In genomic region chr2:8976847-8977246, GRCh38 we compare ENCODE assay signal across 18 cellular contexts. TPM values are rescaled to one million over a fixed set of nuclear protein-coding genes. Genes with fewer than 3 reads are reported as not detected.
DNase-seq lines count a peak whose midpoint lies in the region; ATAC-seq and TF ChIP-seq lines count a peak whose summit lies in the region.
"Had no signal": no experiment of that assay in that cellular context is flagged by ENCODE, and none has a peak within 500 bp of the region (broad histone marks: within the 10 kb centered on the region; RNA-seq: fewer than 3 reads in every experiment).

No MANE protein-coding gene starts in this region.

- H3K27ac ChIP-seq in VCaP, result peak overlapping the region; percentile 53
- no peak overlapping the region for H3K27ac ChIP-seq in foreskin keratinocyte
- peak overlapping the region; percentile 37 for H3K27ac ChIP-seq in neutrophil
- H3K27ac ChIP-seq in tibial nerve, result no peak overlapping the region
- H3K27ac ChIP-seq: BLaER1 treated with 17β-estradiol and CSF1 and Interleukin-3, amounts not matched to agents 10 nM and 100 nM had no signal

- TF ChIP-seq EP300 in tibial nerve (IDR thresholded peaks at IDR 0.05), result no peak

- 64 to 83% methylated on average over 1 of the region's 1 CpG for WGBS in tibial nerve, 2 donors

- H3K9me3 ChIP-seq in neutrophil (no peaks in the 10 kb centered on the region), tibial nerve (no peaks in the 10 kb centered on the region)

- TF ChIP-seq POLR2A in tibial nerve (IDR thresholded peaks at IDR 0.05), result no peak

- H3K27me3 ChIP-seq in foreskin keratinocyte (no peaks in the 10 kb centered on the region), neutrophil (no peaks in the 10 kb centered on the region), tibial nerve (no peaks in the 10 kb centered on the region)
- H3K27me3 ChIP-seq: BLaER1 treated with 17β-estradiol and CSF1 and Interleukin-3, amounts not matched to agents 10 nM and 100 nM had no signal

- H3K4me1 ChIP-seq in foreskin keratinocyte (peaks cover 8% of the 10 kb centered on the region), neutrophil (ENCODE audit: control insufficient read depth in 1 of 2, insufficient read depth in 1 of 2, low read depth in 1 of 2, low read length in 1 of 2) (peaks cover 46 to 47% of the 10 kb centered on the region in 2 experiments), tibial nerve (peaks cover 0 to 8% (median 0%) of the 10 kb centered on the region in 4 donors)
- H3K4me1 ChIP-seq: BLaER1 treated with 17β-estradiol and CSF1 and Interleukin-3, amounts not matched to agents 10 nM and 100 nM had no signal

- no peak for DNase-seq in foreskin keratinocyte
- DNase-seq in NCI-H2081 treated with DMSO at 0.1 percent for 48 hours (lab: John Stamatoyannopoulos, UW), result no peak
- no peak for DNase-seq in GM19240 (ENCODE audit: insufficient read length, low spot score)
- DNase-seq in activated CD4-positive, alpha-beta T cell treated with anti-CD3 and anti-CD28 coated beads for 1 hour, result no peak
- DNase-seq in tibial nerve (ENCODE audit: low spot score in 2 of 2), result no peak
- DNase-seq: Calu3; CD8-positive, alpha-beta T cell; DMS53; DND-41; EL; HCEC 1CT had no signal

- H3K4me3 ChIP-seq in neutrophil (ENCODE audit: low read depth in 1 of 2, low read length in 1 of 2) (no peak overlapping the region), tibial nerve (no peak overlapping the region)
- H3K4me3 ChIP-seq: BLaER1 treated with 17β-estradiol and CSF1 and Interleukin-3, amounts not matched to agents 10 nM and 100 nM; GM23338 had no signal

- ATAC-seq in SK-N-SH treated with all-trans-retinoic acid at 6 μM for 48 hours, result peak; percentile 30; the same call in 2 of the 3 replicates
- ATAC-seq in foreskin keratinocyte, result peak; percentile 8
- ATAC-seq: CD8-positive, alpha-beta T cell; GM23338; HepG2 had no signal

- H3K36me3 ChIP-seq in neutrophil (no peaks in the 10 kb centered on the region), tibial nerve (no peaks in the 10 kb centered on the region)
- H3K36me3 ChIP-seq: BLaER1 treated with 17β-estradiol and CSF1 and Interleukin-3, amounts not matched to agents 10 nM and 100 nM had no signal

- TF ChIP-seq CTCF in VCaP (conservative IDR thresholded peaks at IDR 0.05) (no peak), foreskin keratinocyte (conservative IDR thresholded peaks at IDR 0.05) (no peak), neutrophil (IDR thresholded peaks at IDR 0.05) (no peak), tibial nerve (IDR thresholded peaks at IDR 0.05) (no peak)

TF ChIP-seq in SK-N-SH treated with all-trans-retinoic acid at 6 μM for 48 hours, 23 proteins besides CTCF, POLR2A, EP300 and RAD21:
- TF ChIP-seq CSRNP3 (CRISPR knock-in tag; IDR thresholded peaks at IDR 0.05) (no peak), OSR1 (CRISPR knock-in tag; IDR thresholded peaks at IDR 0.05) (no peak), GLIS3 (CRISPR knock-in tag; IDR thresholded peaks at IDR 0.05) (no peak), ISL1 (CRISPR knock-in tag; IDR thresholded peaks at IDR 0.05) (no peak), BACH2 (CRISPR knock-in tag; IDR thresholded peaks at IDR 0.05; ENCODE audit: borderline replicate concordance) (no peak), PPARA (CRISPR knock-in tag; IDR thresholded peaks at IDR 0.05; ENCODE audit: borderline replicate concordance) (no peak), TOX (CRISPR knock-in tag; IDR thresholded peaks at IDR 0.05; ENCODE audit: borderline replicate concordance) (no peak), ZNF565 (CRISPR knock-in tag; conservative IDR thresholded peaks at IDR 0.05; ENCODE audit: low read depth) (no peak), ARNTL (CRISPR knock-in tag; IDR thresholded peaks at IDR 0.05; ENCODE audit: borderline replicate concordance, low read depth) (no peak), ESRRG (CRISPR knock-in tag; IDR thresholded peaks at IDR 0.05) (no peak), ZFP30 (CRISPR knock-in tag; IDR thresholded peaks at IDR 0.05) (no peak), TSHZ2 (CRISPR knock-in tag; IDR thresholded peaks at IDR 0.05) (no peak), ZC3H10 (CRISPR knock-in tag; IDR thresholded peaks at IDR 0.05) (no peak), ZNF70 (CRISPR knock-in tag; IDR thresholded peaks at IDR 0.05) (no peak), TCF4 (CRISPR knock-in tag; IDR thresholded peaks at IDR 0.05; ENCODE audit: borderline replicate concordance) (no peak)
- TF ChIP-seq, protein P1, sequence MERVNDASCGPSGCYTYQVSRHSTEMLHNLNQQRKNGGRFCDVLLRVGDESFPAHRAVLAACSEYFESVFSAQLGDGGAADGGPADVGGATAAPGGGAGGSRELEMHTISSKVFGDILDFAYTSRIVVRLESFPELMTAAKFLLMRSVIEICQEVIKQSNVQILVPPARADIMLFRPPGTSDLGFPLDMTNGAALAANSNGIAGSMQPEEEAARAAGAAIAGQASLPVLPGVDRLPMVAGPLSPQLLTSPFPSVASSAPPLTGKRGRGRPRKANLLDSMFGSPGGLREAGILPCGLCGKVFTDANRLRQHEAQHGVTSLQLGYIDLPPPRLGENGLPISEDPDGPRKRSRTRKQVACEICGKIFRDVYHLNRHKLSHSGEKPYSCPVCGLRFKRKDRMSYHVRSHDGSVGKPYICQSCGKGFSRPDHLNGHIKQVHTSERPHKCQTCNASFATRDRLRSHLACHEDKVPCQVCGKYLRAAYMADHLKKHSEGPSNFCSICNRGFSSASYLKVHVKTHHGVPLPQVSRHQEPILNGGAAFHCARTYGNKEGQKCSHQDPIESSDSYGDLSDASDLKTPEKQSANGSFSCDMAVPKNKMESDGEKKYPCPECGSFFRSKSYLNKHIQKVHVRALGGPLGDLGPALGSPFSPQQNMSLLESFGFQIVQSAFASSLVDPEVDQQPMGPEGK (CRISPR knock-in tag; IDR thresholded peaks at IDR 0.05; ENCODE audit: borderline replicate concordance), result no peak
- TF ChIP-seq, protein P2, sequence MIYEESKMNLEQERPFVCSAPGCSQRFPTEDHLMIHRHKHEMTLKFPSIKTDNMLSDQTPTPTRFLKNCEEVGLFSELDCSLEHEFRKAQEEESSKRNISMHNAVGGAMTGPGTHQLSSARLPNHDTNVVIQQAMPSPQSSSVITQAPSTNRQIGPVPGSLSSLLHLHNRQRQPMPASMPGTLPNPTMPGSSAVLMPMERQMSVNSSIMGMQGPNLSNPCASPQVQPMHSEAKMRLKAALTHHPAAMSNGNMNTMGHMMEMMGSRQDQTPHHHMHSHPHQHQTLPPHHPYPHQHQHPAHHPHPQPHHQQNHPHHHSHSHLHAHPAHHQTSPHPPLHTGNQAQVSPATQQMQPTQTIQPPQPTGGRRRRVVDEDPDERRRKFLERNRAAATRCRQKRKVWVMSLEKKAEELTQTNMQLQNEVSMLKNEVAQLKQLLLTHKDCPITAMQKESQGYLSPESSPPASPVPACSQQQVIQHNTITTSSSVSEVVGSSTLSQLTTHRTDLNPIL (CRISPR knock-in tag; IDR thresholded peaks at IDR 0.05; ENCODE audit: low read depth), result no peak
TF ChIP-seq in SK-N-SH treated with all-trans-retinoic acid at 6 μM for 48 hours: peak in this region for 0.

RNA-seq across cellular contexts. Expression of gene MBOAT2, which starts 26.6 kb away (rescaled TPM):
- total RNA-seq in foreskin keratinocyte (76.3 and 106 TPM in 2 replicates), tibial nerve (10 to 100 TPM; 23.7 to 56.2 (median 45.5) TPM)
- 35.3 and 42.0 TPM in 2 replicates for polyA plus RNA-seq in foreskin keratinocyte
- polyA plus RNA-seq: IgD-negative memory B cell had no signal

Comparison
In these comparisons a context has a peak if more than half of its experiments do, and no peak if none do; other contexts are left out.
1. H3K27ac ChIP-seq: peak in VCaP (single experiment) and neutrophil (single experiment); none in foreskin keratinocyte (single experiment) and tibial nerve (0 of 4).